ENCODE assay signal across 25 cellular contexts in the genomic region with DNA sequence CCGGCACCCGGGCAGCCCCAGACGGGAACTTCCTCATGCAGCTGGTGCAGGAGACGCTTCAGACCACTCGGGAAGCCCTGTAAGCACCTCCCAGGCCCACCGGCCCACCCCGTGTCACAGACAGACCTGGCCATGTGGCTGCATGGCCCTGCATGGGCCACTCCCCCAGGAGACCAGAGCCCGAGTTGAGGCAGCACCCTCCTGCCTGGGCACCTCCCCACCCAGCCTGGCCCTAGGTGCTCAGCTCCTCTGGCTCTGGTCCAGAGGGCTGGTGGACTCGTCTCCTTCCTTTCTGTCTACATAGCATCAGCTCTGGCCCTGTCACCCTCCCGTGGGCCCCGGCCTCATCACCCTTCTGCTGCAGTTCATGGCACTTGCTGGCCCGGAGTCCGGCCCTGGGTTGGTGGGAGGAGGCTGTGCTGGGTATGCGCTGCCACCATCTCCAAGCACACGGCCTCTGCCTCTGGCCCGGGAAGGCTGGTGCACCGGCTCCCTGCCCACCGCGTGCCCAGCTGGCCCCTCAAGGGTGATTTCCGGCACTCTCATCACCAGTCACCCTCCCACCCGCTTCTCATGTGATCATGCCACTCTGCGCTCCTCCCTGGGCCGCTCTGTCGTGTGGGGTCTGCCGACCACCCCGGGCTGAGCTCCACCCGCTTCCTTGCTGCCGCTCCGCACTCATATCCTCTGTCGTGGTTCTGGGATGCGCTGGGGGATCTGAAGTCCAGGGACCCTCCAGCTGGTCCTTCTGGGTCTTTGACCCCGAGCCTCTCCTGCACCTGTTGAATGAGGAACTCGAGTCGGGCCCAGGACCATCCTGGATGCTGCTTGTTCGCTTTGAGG. TPM values are rescaled to one million over a fixed set of nuclear protein-coding genes. Genes with fewer than 3 reads are reported as not detected.
A peak's percentile ranks its signal among the peaks of the same experiment; 100 is the strongest.
DNase-seq lines count a peak whose midpoint lies in the region; ATAC-seq, FAIRE-seq and TF ChIP-seq lines count a peak whose summit lies in the region.
"Had no signal": no experiment of that assay in that cellular context is flagged by ENCODE, and none has a peak within 500 bp of the region (broad histone marks: within the 10 kb centered on the region; RNA-seq: fewer than 3 reads in every experiment).

No MANE protein-coding gene starts in this region.

- no peak overlapping the region for H3K27ac Mint-ChIP-seq in chondrocyte (ENCODE audit: unreplicated experiment)
- no peak overlapping the region for H3K27ac Mint-ChIP-seq in T-helper 2 cell treated with Interferon-gamma antibody and Interleukin-4, amounts not matched to agents 5 μg/mL and 100 μg/mL, for 36 hours
- H3K27ac Mint-ChIP-seq: activated B cell treated with CpG ODN at 0.5 μM for 24 hours; activated CD4-positive, alpha-beta memory T cell treated with anti-CD3 and anti-CD28 coated beads for 36 hours; HFFc6; naive B cell had no signal

- H3K4me2 ChIP-seq in HepG2 (ENCODE audit: low read depth, low read length) (no peak overlapping the region), mesenchymal stem cell (ENCODE audit: low read length, poor library complexity, severe bottlenecking) (peak overlapping the region; percentile 4), GM23248 (ENCODE audit: unreplicated experiment) (no peak overlapping the region)

- 81% methylated on average over 11 of the region's 35 CpGs for WGBS in right lobe of liver (ENCODE audit: insufficient coverage, low coverage, low lambda C conversion rate, missing lambda C conversion rate)
- WGBS in HepG2 (ENCODE audit: low lambda C conversion rate) = 41% methylated on average over 34 of the region's 35 CpGs
- WGBS in mesenchymal stem cell = 86% methylated on average over 31 of the region's 35 CpGs
- 83 to 85% methylated on average over 33 to 35 of the region's 35 CpGs for WGBS in GM23248 (ENCODE audit: low coverage in 1 of 2, low lambda C conversion rate in 2 of 2, missing lambda C conversion rate in 2 of 2), 2 experiments

- no peak overlapping the region for H3K23ac ChIP-seq in mesenchymal stem cell (ENCODE audit: low read length in 2 of 2)

- H2BK15ac ChIP-seq in mesenchymal stem cell (ENCODE audit: low read depth, poor library complexity, severe bottlenecking) = no peak overlapping the region

- H3K4me1 Mint-ChIP-seq in chondrocyte (ENCODE audit: low read depth) = peaks cover 7% of the 10 kb centered on the region
- no peaks in the 10 kb centered on the region for H3K4me1 Mint-ChIP-seq in T-helper 2 cell treated with Interferon-gamma antibody and Interleukin-4, amounts not matched to agents 5 μg/mL and 100 μg/mL, for 36 hours (ENCODE audit: low read depth)
- H3K4me1 Mint-ChIP-seq: activated B cell treated with CpG ODN at 0.5 μM for 24 hours, naive B cell had no signal

- no peaks in the 10 kb centered on the region for H3K36me3 ChIP-seq in right lobe of liver
- no peaks in the 10 kb centered on the region for H3K36me3 ChIP-seq in HepG2 (replicated peaks in 1 of 2; ENCODE audit: control insufficient read depth in 1 of 2, insufficient read depth in 2 of 2, low read length in 2 of 2)
- H3K36me3 ChIP-seq in mesenchymal stem cell (ENCODE audit: control insufficient read depth in 1 of 2, insufficient read depth in 2 of 2, low read depth in 1 of 2, low read length in 2 of 2) = peaks cover 0 to 4% of the 10 kb centered on the region in 2 experiments
- H3K36me3 ChIP-seq in GM23248 (ENCODE audit: low read depth) = no peaks in the 10 kb centered on the region

- H2AK5ac ChIP-seq in mesenchymal stem cell (ENCODE audit: low read length, severe bottlenecking) = no peak overlapping the region

- peak overlapping the region; percentile 10 for H4K91ac ChIP-seq in mesenchymal stem cell (ENCODE audit: low read length)

- no peak overlapping the region for H2BK5ac ChIP-seq in mesenchymal stem cell (ENCODE audit: low read depth, low read length, poor library complexity, severe bottlenecking)

- no peak overlapping the region for H2BK12ac ChIP-seq in mesenchymal stem cell (ENCODE audit: low read length in 2 of 2)

- H3K9me3 ChIP-seq in right lobe of liver (no peaks in the 10 kb centered on the region), HepG2 (ENCODE audit: low read length) (no peaks in the 10 kb centered on the region), mesenchymal stem cell (ENCODE audit: control insufficient read depth, low read length) (no peaks in the 10 kb centered on the region), GM23248 (ENCODE audit: low read depth) (no peaks in the 10 kb centered on the region)

- POLR2A ChIA-PET in HepG2 (lab: Yijun Ruan, JAX) = no interaction called here

- TF ChIP-seq EP300 in HepG2 (IDR thresholded peaks at IDR 0.05; ENCODE audit: low read depth in 2 of 2, low read length in 2 of 2) (no peak), HepG2 (CRISPR knock-in tag; IDR thresholded peaks at IDR 0.05; ENCODE audit: borderline replicate concordance) (no peak)

- H3K18ac ChIP-seq in mesenchymal stem cell (ENCODE audit: low read depth in 1 of 2, low read length in 2 of 2) = no peak overlapping the region

- H2AFZ ChIP-seq in HepG2 (ENCODE audit: low read length) (no peak overlapping the region), mesenchymal stem cell (ENCODE audit: low read depth, low read length) (no peak overlapping the region), GM23248 (no peak overlapping the region)

- H3K27ac ChIP-seq in right lobe of liver = no peak overlapping the region
- no peak overlapping the region for H3K27ac ChIP-seq in HepG2 (ENCODE audit: extremely low read length, insufficient read depth, low read length)
- no peak overlapping the region for H3K27ac ChIP-seq in mesenchymal stem cell (ENCODE audit: low read length, poor library complexity, severe bottlenecking)
- no peak overlapping the region for H3K27ac ChIP-seq in GM23248

- TF ChIP-seq CTCF in right lobe of liver (IDR thresholded peaks at IDR 0.05) (no peak), HepG2 (CRISPR knock-in tag; IDR thresholded peaks at IDR 0.05) (no peak), chondrocyte (IDR thresholded peaks at IDR 0.05) (no peak)

- no peaks in the 10 kb centered on the region for H3K27me3 Mint-ChIP-seq in chondrocyte (ENCODE audit: low read depth)
- peaks cover 3% of the 10 kb centered on the region for H3K27me3 Mint-ChIP-seq in T-helper 2 cell treated with Interferon-gamma antibody and Interleukin-4, amounts not matched to agents 5 μg/mL and 100 μg/mL, for 36 hours (ENCODE audit: low read depth)

- in situ Hi-C loops in HepG2 (cut with HindIII; ENCODE audit: extremely low pct_ligation_motif_present, low pct_unique_long_range_greater_than_20kb) (no loop called here), GM23248 (cut with MboI) (loop anchor here (25.0 kb wide), 1 partner anchor 246 kb away; no protein-coding TSS in a partner anchor)

- H3K4me1 ChIP-seq in right lobe of liver = no peaks in the 10 kb centered on the region
- no peaks in the 10 kb centered on the region for H3K4me1 ChIP-seq in HepG2 (ENCODE audit: insufficient read depth, low read length)
- peaks cover 2% of the 10 kb centered on the region for H3K4me1 ChIP-seq in mesenchymal stem cell (ENCODE audit: control insufficient read depth, insufficient read depth, low read depth, low read length)
- H3K4me1 ChIP-seq in GM23248 (ENCODE audit: insufficient read depth) = 0 out of 2 replicates have a peak, but pooled peaks cover 2% of the 10 kb centered on the region

- no peak overlapping the region for H4K8ac ChIP-seq in mesenchymal stem cell (ENCODE audit: low read length)

- H3K4me3 ChIP-seq in right lobe of liver (no peak overlapping the region), HepG2 (replicated peaks in 1 of 3; ENCODE audit: insufficient read depth in 1 of 3, low read depth in 2 of 3, low read length in 3 of 3) (no peak overlapping the region), mesenchymal stem cell (ENCODE audit: insufficient read depth in 1 of 2, low read depth in 1 of 2, low read length in 2 of 2) (no peak overlapping the region), GM23248 (no peak overlapping the region)

- no peak for TF ChIP-seq POLR2A in right lobe of liver (IDR thresholded peaks at IDR 0.05)
- no peak for TF ChIP-seq POLR2A in HepG2 (IDR thresholded peaks at IDR 0.05; ENCODE audit: insufficient read depth in 1 of 2, low read depth in 2 of 2, low read length in 2 of 2)

- H3K36me3 Mint-ChIP-seq in chondrocyte (ENCODE audit: low read depth) = no peaks in the 10 kb centered on the region
- H3K36me3 Mint-ChIP-seq in T-helper 2 cell treated with Interferon-gamma antibody and Interleukin-4, amounts not matched to agents 5 μg/mL and 100 μg/mL, for 36 hours (ENCODE audit: low read depth) = no peaks in the 10 kb centered on the region
- H3K36me3 Mint-ChIP-seq: activated CD4-positive, alpha-beta memory T cell treated with anti-CD3 and anti-CD28 coated beads for 36 hours; CD4-positive, alpha-beta memory T cell; naive B cell had no signal

- no peak for FAIRE-seq in HepG2 (lab: Jason Lieb, UNC)
- FAIRE-seq: bronchial epithelial cell, endothelial cell of umbilical vein had no signal

- BruUV-seq in HepG2 (replicated peaks; lab: Mats Ljungman, UMichigan) = no TSS peak

- H3K4me3 Mint-ChIP-seq in chondrocyte (ENCODE audit: unreplicated experiment) = no peak overlapping the region
- H3K4me3 Mint-ChIP-seq in T-helper 2 cell treated with Interferon-gamma antibody and Interleukin-4, amounts not matched to agents 5 μg/mL and 100 μg/mL, for 36 hours = no peak overlapping the region
- H3K4me3 Mint-ChIP-seq: activated B cell treated with CpG ODN at 0.5 μM for 24 hours; activated CD4-positive, alpha-beta memory T cell treated with anti-CD3 and anti-CD28 coated beads for 36 hours; CD4-positive, alpha-beta memory T cell; HFFc6 had no signal

- no peaks in the 10 kb centered on the region for H3K9me2 ChIP-seq in GM23248 (ENCODE audit: insufficient read depth)

- peak in 2 of 3 donors; percentile 5 to 46 for DNase-seq in right lobe of liver
- DNase-seq in HepG2 (ENCODE audit: low spot score) = no peak
- peak; percentile 87 for DNase-seq in chondrocyte (ENCODE audit: low spot score)
- no peak for DNase-seq in mesenchymal stem cell
- no peak for DNase-seq in T-helper 2 cell treated with Interferon-gamma antibody and Interleukin-4, amounts not matched to agents 5 μg/mL and 100 μg/mL, for 36 hours (ENCODE audit: low spot score)
- DNase-seq in GM23248 = no peak
- DNase-seq: activated B cell treated with CpG ODN at 0.5 μM for 24 hours; activated CD4-positive, alpha-beta memory T cell treated with anti-CD3 and anti-CD28 coated beads for 36 hours; activated gamma-delta T cell treated with Interleukin-2 at 50 U/mL for 16 hours; CD4-positive, alpha-beta memory T cell; dermis blood vessel endothelial cell; HFFc6; IMR-90; naive B cell; NCI-H1048; NCI-H187 treated with DMSO at 0.1 percent for 48 hours; NCI-H226; NCI-H82; stimulated activated CD4-positive, alpha-beta T cell treated with anti-CD3 and anti-CD28 coated beads, Interleukin-4, amount 100 ng/mL, for 4 hours; stimulated activated naive CD4-positive, alpha-beta T cell treated with Interleukin-2 at 50 U/mL for 16 hours; T-helper 9 cell had no signal

- H3K14ac ChIP-seq in mesenchymal stem cell (ENCODE audit: low read length in 2 of 2) = no peak overlapping the region

- H4K20me1 ChIP-seq in HepG2 (ENCODE audit: insufficient read depth, low read length) (no peaks in the 10 kb centered on the region), GM23248 (ENCODE audit: insufficient read depth) (no peaks in the 10 kb centered on the region)

- no peak overlapping the region for H2BK120ac ChIP-seq in mesenchymal stem cell (ENCODE audit: low read depth, low read length)

- H3K27me3 ChIP-seq in right lobe of liver (no peaks in the 10 kb centered on the region), HepG2 (ENCODE audit: control insufficient read depth in 1 of 2, insufficient read depth in 2 of 2, low read length in 2 of 2) (peaks cover 7 to 53% of the 10 kb centered on the region in 2 experiments; a peak in 4 of 5 replicates), mesenchymal stem cell (ENCODE audit: control insufficient read depth in 1 of 2, insufficient read depth in 1 of 2, low read length in 2 of 2) (peaks cover 12 to 18% of the 10 kb centered on the region in 2 experiments), GM23248 (replicated peaks; ENCODE audit: insufficient read depth) (no peaks in the 10 kb centered on the region)

- H3K9ac ChIP-seq in HepG2 (ENCODE audit: insufficient read depth, low read depth, low read length) = no peak overlapping the region
- no peak overlapping the region for H3K9ac ChIP-seq in mesenchymal stem cell (ENCODE audit: low read length)
- no peak overlapping the region for H3K9ac ChIP-seq in GM23248

- H3F3A ChIP-seq in GM23248 (ENCODE audit: insufficient read depth) = no peaks in the 10 kb centered on the region

- CTCF ChIA-PET in HepG2 (lab: Yijun Ruan, JAX; ENCODE audit: low intra/inter-chr PET ratio, low total read pairs) = no interaction called here

- ATAC-seq in right lobe of liver = no peak
- ATAC-seq in HepG2 = no peak
- no peak for ATAC-seq in GM18519 (IDR thresholded peaks at IDR 0.05; ENCODE audit: low FRiP score, unreplicated experiment)
- ATAC-seq: right cardiac atrium had no signal

- intact Hi-C loops in right lobe of liver (cut with DNase I) (no loop called here), HepG2 (cut with micrococcal nuclease; ENCODE audit: unreplicated experiment) (no loop called here)

- no peaks in the 10 kb centered on the region for H3K79me1 ChIP-seq in mesenchymal stem cell (replicated peaks; ENCODE audit: low read length, poor library complexity, severe bottlenecking)

- H3K4ac ChIP-seq in mesenchymal stem cell (ENCODE audit: low read depth in 1 of 2, low read length in 2 of 2) = no peak overlapping the region

- no peaks in the 10 kb centered on the region for H3K79me2 ChIP-seq in HepG2 (ENCODE audit: insufficient read depth, low read length)
- no peaks in the 10 kb centered on the region for H3K79me2 ChIP-seq in GM23248 (ENCODE audit: insufficient read depth)

- no peaks in the 10 kb centered on the region for H3K9me3 Mint-ChIP-seq in chondrocyte (ENCODE audit: low read depth)
- no peaks in the 10 kb centered on the region for H3K9me3 Mint-ChIP-seq in T-helper 2 cell treated with Interferon-gamma antibody and Interleukin-4, amounts not matched to agents 5 μg/mL and 100 μg/mL, for 36 hours
- H3K9me3 Mint-ChIP-seq: HFFc6 had no signal

- TF ChIP-seq RAD21 in HepG2 (CRISPR knock-in tag; IDR thresholded peaks at IDR 0.05) = no peak

RNA-seq across cellular contexts. Expression of a gene that starts 53.1 kb away (rescaled TPM):
- total RNA-seq in right lobe of liver = under 1 TPM in 3 of 6 experiments, not detected in 3; 0.24 to 0.31 (median 0.25) TPM
- total RNA-seq in HepG2 (2016; rRNA removed; fragmentation: Illumina TruSeq; extraction: Trizol) = 0.38 and 0.84 TPM in 2 replicates
- 0.30 and 0.53 TPM in 2 replicates for total RNA-seq in HepG2 (2016; cell fraction: cytosol; rRNA removed; fragmentation: Illumina TruSeq; extraction: Trizol; ENCODE audit: low read depth)
- 0.28 and 0.67 TPM in 2 replicates for total RNA-seq in HepG2 (2016; cell fraction: insoluble cytoplasmic fraction; rRNA removed; fragmentation: Illumina TruSeq; extraction: Trizol)
- 0.65 and 0.72 TPM in 2 replicates for total RNA-seq in HepG2 (2016; cell fraction: membrane; rRNA removed; fragmentation: Illumina TruSeq; extraction: Trizol)
- 0.25 and 0.85 TPM in 2 replicates for total RNA-seq in HepG2 (2016; cell fraction: nucleus; rRNA removed; fragmentation: Illumina TruSeq; extraction: Trizol)
- 1.2 and 2.1 TPM in 2 replicates for polyA plus RNA-seq in HepG2 (2011; rRNA removed)
- polyA plus RNA-seq in HepG2 (2011; cell fraction: cytosol; rRNA removed) = 0.87 and 0.98 TPM in 2 replicates
- polyA plus RNA-seq in HepG2 (2011; cell fraction: nucleus; rRNA removed) = 6.5 and 9.7 TPM in 2 replicates
- polyA plus RNA-seq in HepG2 (2012) = 0.76 and 1.7 TPM in 2 replicates
- polyA plus RNA-seq in HepG2 (2016; cell fraction: cytosol; fragmentation: Illumina TruSeq; extraction: Trizol; ENCODE audit: low read depth) = 0.43 and 0.57 TPM in 2 replicates
- polyA plus RNA-seq in HepG2 (2016; cell fraction: insoluble cytoplasmic fraction; fragmentation: Illumina TruSeq; extraction: Trizol; ENCODE audit: low read depth) = 0.42 and 0.70 TPM in 2 replicates
- polyA plus RNA-seq in HepG2 (2016; cell fraction: membrane; fragmentation: Illumina TruSeq; extraction: Trizol; ENCODE audit: low read depth) = 0.53 and 0.62 TPM in 2 replicates
- 1.1 and 1.7 TPM in 2 replicates for polyA plus RNA-seq in HepG2 (2016; cell fraction: nucleus; fragmentation: Illumina TruSeq; extraction: Trizol; ENCODE audit: insufficient read depth, low read depth)
- polyA minus RNA-seq in HepG2 (2011; rRNA and poly(A)+ RNA removed; ENCODE audit: low replicate concordance) = 0.07 and 2.3 TPM in 2 replicates
- polyA minus RNA-seq in HepG2 (2011; cell fraction: cytosol; rRNA and poly(A)+ RNA removed) = 1.1 and 1.6 TPM in 2 replicates
- 1.2 TPM in 2 replicates for polyA minus RNA-seq in HepG2 (2011; cell fraction: nucleus; rRNA and poly(A)+ RNA removed)
- total RNA-seq in chondrocyte = 19.9 to 37.6 TPM (median 35.2 TPM) in 3 replicates
- polyA plus RNA-seq in mesenchymal stem cell (2013, experiment 1 of 2) = 3.9 TPM
- polyA plus RNA-seq in mesenchymal stem cell (2013, experiment 2 of 2) = 3.5 TPM
- total RNA-seq in GM23248 (2014; rRNA removed; shearing (Covaris generic)) = 1.8 and 2.1 TPM in 2 replicates
- 2.1 and 2.5 TPM in 2 replicates for polyA plus RNA-seq in GM23248 (2016; fragmentation: Nextera tagmentation; extraction: Ambion mirVana)

Comparison
In these comparisons a context has a peak if more than half of its experiments do, and no peak if none do; other contexts are left out.
1. DNase-seq: peak in right lobe of liver (2 of 3) and chondrocyte (single experiment); none in HepG2 (single experiment), mesenchymal stem cell (single experiment), T-helper 2 cell treated with Interferon-gamma antibody and Interleukin-4, amounts not matched to agents 5 μg/mL and 100 μg/mL, for 36 hours (single experiment) and GM23248 (single experiment).